Comparison of ENCODE assay signal across 18 cellular contexts in genomic region chr19:40453151-40453735, GRCh38. TPM values are rescaled to one million over a fixed set of nuclear protein-coding genes. Genes with fewer than 3 reads are reported as not detected.
"Had no signal": no experiment of that assay in that cellular context is flagged by ENCODE, and none has a peak within 500 bp of the region (broad histone marks: within the 10 kb centered on the region; RNA-seq: fewer than 3 reads in every experiment).

No MANE protein-coding gene starts in this region.

- H3K9me3 ChIP-seq: body of pancreas, esophagus muscularis mucosa, mucosa of descending colon, psoas muscle, spleen, tibial nerve had no signal

- H3K27me3 ChIP-seq: body of pancreas, esophagus muscularis mucosa, spleen, tibial nerve had no signal

- ATAC-seq: activated CD4-positive, CD25-positive, alpha-beta regulatory T cell treated with anti-CD3 and anti-CD28 coated beads, Interleukin-2, amount 50 U/mL, for 24 hours; activated naive CD4-positive, alpha-beta T cell treated with anti-CD3 and anti-CD28 coated beads, Interleukin-2, amount 50 U/mL, for 72 hours; body of pancreas; effector memory CD8-positive, alpha-beta T cell; mucosa of descending colon; naive thymus-derived CD8-positive, alpha-beta T cell; psoas muscle; sciatic nerve; stimulated activated memory B cell treated with anti-CD40 and anti-IgM and Interleukin-4, amounts not matched to agents 10 μg/mL and 1 μg/mL and 100 μg/mL, for 72 hours had no signal

- DNase-seq: activated T-cell treated with anti-CD3 and anti-CD28 coated beads, Interleukin-2, amount 50 U/mL, for 1 hour; amniotic stem cell; body of pancreas; effector memory CD8-positive, alpha-beta T cell; foreskin fibroblast; mucosa of descending colon; naive thymus-derived CD8-positive, alpha-beta T cell; occipital lobe; psoas muscle; spleen; stimulated activated CD4-positive, alpha-beta T cell treated with anti-CD3 and anti-CD28 coated beads, Interleukin-1b, Interleukin-23, amount 100 ng/mL, for 48 hours had no signal

- H3K27ac ChIP-seq: body of pancreas, esophagus muscularis mucosa, psoas muscle, spleen, tibial nerve had no signal

- H3K4me3 ChIP-seq: body of pancreas, esophagus muscularis mucosa, mucosa of descending colon, psoas muscle, spleen, tibial nerve had no signal

- H3K4me1 ChIP-seq: body of pancreas, esophagus muscularis mucosa, psoas muscle, spleen, tibial nerve had no signal

RNA-seq across cellular contexts. Expression of gene SPTBN4, which starts 13.6 kb away (rescaled TPM):
- total RNA-seq: lung microvascular endothelial cell had no signal
